Comparison of ENCODE assay signal across 8 cellular contexts in genomic region chr5:135053278-135053677, GRCh38.
DNase-seq lines count a peak whose midpoint lies in the region; ATAC-seq, FAIRE-seq and TF ChIP-seq lines count a peak whose summit lies in the region.

No MANE protein-coding gene starts in this region.

- H3K27me3 Mint-ChIP-seq in activated naive CD8-positive, alpha-beta T cell treated with anti-CD3 and anti-CD28 coated beads, Interleukin-2, amount 50 U/mL, for 24 hours = peaks cover 41% of the 10 kb centered on the region

- no peak for DNase-seq in activated naive CD8-positive, alpha-beta T cell treated with anti-CD3 and anti-CD28 coated beads, Interleukin-2, amount 50 U/mL, for 24 hours
- DNase-seq in D721Med (ENCODE audit: insufficient read length, low spot score) (no peak), HuH-7 (ENCODE audit: low spot score) (no peak)
- no peak for DNase-seq in activated effector memory CD4-positive, alpha-beta T cell treated with Interleukin-2 at 50 U/mL for 16 hours
- DNase-seq in activated CD4-positive, alpha-beta T cell treated with anti-CD3 and anti-CD28 coated beads for 48 hours = no peak

- peaks cover 5% of the 10 kb centered on the region for H3K4me1 Mint-ChIP-seq in activated naive CD8-positive, alpha-beta T cell treated with anti-CD3 and anti-CD28 coated beads, Interleukin-2, amount 50 U/mL, for 24 hours

- ATAC-seq in GM18519 (IDR thresholded peaks at IDR 0.05; ENCODE audit: low FRiP score, unreplicated experiment) (peak; percentile 79), GM21528 (IDR thresholded peaks at IDR 0.05; ENCODE audit: low FRiP score, unreplicated experiment) (peak; percentile 92), HG03520 (IDR thresholded peaks at IDR 0.05; ENCODE audit: unreplicated experiment) (peak; percentile 82)
- ATAC-seq in activated naive CD8-positive, alpha-beta T cell treated with anti-CD3 and anti-CD28 coated beads, Interleukin-2, amount 50 U/mL, for 24 hours = peak; percentile 21

- no peaks in the 10 kb centered on the region for H3K36me3 Mint-ChIP-seq in activated naive CD8-positive, alpha-beta T cell treated with anti-CD3 and anti-CD28 coated beads, Interleukin-2, amount 50 U/mL, for 24 hours (ENCODE audit: low read depth)

- H3K27ac Mint-ChIP-seq in activated naive CD8-positive, alpha-beta T cell treated with anti-CD3 and anti-CD28 coated beads, Interleukin-2, amount 50 U/mL, for 24 hours = no peak overlapping the region

- H3K4me3 Mint-ChIP-seq in activated naive CD8-positive, alpha-beta T cell treated with anti-CD3 and anti-CD28 coated beads, Interleukin-2, amount 50 U/mL, for 24 hours = no peak overlapping the region

- TF ChIP-seq CTCF in D721Med (IDR thresholded peaks at IDR 0.05; ENCODE audit: insufficient read depth, missing control alignments) = no peak

- no peak for FAIRE-seq in D721Med (lab: Jason Lieb, UNC)

- H3K9me3 Mint-ChIP-seq in activated naive CD8-positive, alpha-beta T cell treated with anti-CD3 and anti-CD28 coated beads, Interleukin-2, amount 50 U/mL, for 24 hours = no peaks in the 10 kb centered on the region

Comparison
In these comparisons a context has a peak if more than half of its experiments do, and no peak if none do; other contexts are left out.
1. ATAC-seq: peak in every context shown above with its lines; median percentile 92 in GM21528; 82 in HG03520; 79 in GM18519; 21 in activated naive CD8-positive, alpha-beta T cell treated with anti-CD3 and anti-CD28 coated beads, Interleukin-2, amount 50 U/mL, for 24 hours.